In the genomic region with DNA sequence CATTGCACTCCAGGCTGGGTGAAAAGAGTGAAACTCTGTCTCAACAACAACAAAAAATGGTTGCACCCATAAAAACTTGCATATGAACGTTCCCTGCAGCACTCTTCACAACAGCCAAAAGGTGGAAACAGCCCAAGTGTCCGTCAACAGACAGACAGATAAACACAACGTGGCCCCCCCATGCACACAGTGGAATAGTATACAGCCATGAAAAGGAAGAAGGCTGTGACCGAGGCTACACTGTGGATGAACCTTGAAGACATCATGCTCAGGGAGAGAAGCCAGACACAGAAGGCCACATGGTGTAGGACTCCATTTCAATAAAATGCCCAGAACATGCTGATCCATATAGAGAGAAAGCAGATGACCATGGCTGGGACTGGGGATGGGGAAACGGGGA, we compare ENCODE assay signal across 16 cellular contexts. TPM values are rescaled to one million over a fixed set of nuclear protein-coding genes. Genes with fewer than 3 reads are reported as not detected.
DNase-seq lines count a peak whose midpoint lies in the region; TF ChIP-seq lines count a peak whose summit lies in the region.
"Had no signal": no experiment of that assay in that cellular context is flagged by ENCODE, and none has a peak within 500 bp of the region (broad histone marks: within the 10 kb centered on the region; RNA-seq: fewer than 3 reads in every experiment).

No MANE protein-coding gene starts in this region.

- 80 to 90% (median 83%) methylated on average over 5 of the region's 5 CpGs for WGBS in adrenal gland, 4 donors

- intact Hi-C loops in left ventricle myocardium inferior (cut with micrococcal nuclease) (no loop called here), cardiac septum (cut with DNase I) (no loop called here), adrenal gland (cut with DNase I) (no loop called here)

- H3K27me3 ChIP-seq in left ventricle myocardium inferior (ENCODE audit: low read depth) (peaks cover 32% of the 10 kb centered on the region), adrenal gland (no peaks in the 10 kb centered on the region)
- H3K27me3 ChIP-seq: body of pancreas had no signal

- TF ChIP-seq POLR2A in adrenal gland (IDR thresholded peaks at IDR 0.05): no peak

- H3K27ac ChIP-seq in left ventricle myocardium inferior (replicated peaks) (peak overlapping the region; percentile 91), adrenal gland (peak overlapping the region in 3 of 5 donors; percentile 26 to 76 (median 60))

- DNase-seq in left ventricle myocardium inferior (no peak), cardiac septum (ENCODE audit: low spot score) (no peak), adrenal gland (peak in 1 of 7 donors; percentile 48), mesenteric fat pad (ENCODE audit: low spot score) (peak; percentile 30), ureter (ENCODE audit: low spot score) (peak; percentile 15), NCI-H1436 treated with DMSO at 0.1 percent for 48 hours (lab: John Stamatoyannopoulos, UW) (no peak), SKM-1 (lab: John Stamatoyannopoulos, UW; ENCODE audit: unreplicated experiment) (no peak), A172 (ENCODE audit: low spot score) (no peak)
- DNase-seq: AML-193, body of pancreas, DMS53, HCEC 1CT, midbrain, NCI-H1417 treated with DMSO at 0.1 percent for 48 hours, NCI-H510A had no signal

- no peak for TF ChIP-seq CTCF in left ventricle myocardium inferior (IDR thresholded peaks at IDR 0.05; ENCODE audit: borderline replicate concordance)
- TF ChIP-seq CTCF in adrenal gland (IDR thresholded peaks at IDR 0.05): no peak

- H3K9me3 ChIP-seq in left ventricle myocardium inferior (replicated peaks) (peaks cover 5% of the 10 kb centered on the region), adrenal gland (replicated peaks in 1 of 3) (no peaks in the 10 kb centered on the region)
- H3K9me3 ChIP-seq: body of pancreas had no signal

- peaks cover 30% of the 10 kb centered on the region for H3K4me1 ChIP-seq in left ventricle myocardium inferior
- H3K4me1 ChIP-seq in adrenal gland (replicated peaks in 1 of 2): no peaks in the 10 kb centered on the region
- H3K4me1 ChIP-seq: body of pancreas had no signal

- H3K36me3 ChIP-seq in left ventricle myocardium inferior (no peaks in the 10 kb centered on the region), adrenal gland (replicated peaks in 1 of 2) (no peaks in the 10 kb centered on the region)

- H3K4me3 ChIP-seq in left ventricle myocardium inferior (no peak overlapping the region), adrenal gland (no peak overlapping the region)
- H3K4me3 ChIP-seq: body of pancreas had no signal

RNA-seq across cellular contexts. Expression of gene ASMTL, which starts 33.5 kb away (rescaled TPM):
- 36.5 TPM for total RNA-seq in left ventricle myocardium inferior
- total RNA-seq in cardiac septum: 26.8 TPM
- 10 to 100 TPM; 24.5 to 35.5 (median 31.1) TPM for total RNA-seq in adrenal gland
- 10 to 100 TPM; 15.9 to 31.3 (median 29.1) TPM for polyA plus RNA-seq in adrenal gland
- total RNA-seq in mesenteric fat pad: 20.8 TPM
- 32.5 TPM for total RNA-seq in ureter
- total RNA-seq in A172 (2014; rRNA removed; shearing (Covaris generic)): 3.3 and 4.2 TPM in 2 replicates

RNA-seq across cellular contexts. Expression of gene P2RY8, which starts 50.8 kb away (rescaled TPM):
- 1.9 TPM for total RNA-seq in left ventricle myocardium inferior
- 1.5 TPM for total RNA-seq in cardiac septum
- 10 to 100 TPM in 3 of 8 donors, 1 to 10 TPM in 5; 2.0 to 12.0 (median 7.1) TPM for total RNA-seq in adrenal gland
- 10 to 100 TPM in 1 of 3 donors, 1 to 10 TPM in 2; 1.9 to 13.4 (median 4.0) TPM for polyA plus RNA-seq in adrenal gland
- total RNA-seq in mesenteric fat pad: 2.5 TPM
- 3.4 TPM for total RNA-seq in ureter
- total RNA-seq in A172 (2014; rRNA removed; shearing (Covaris generic)): not detected in 2 replicates
- total RNA-seq: temporal lobe had no signal

Comparison
In these comparisons a context has a peak if more than half of its experiments do, and no peak if none do; other contexts are left out.
1. DNase-seq: peak in mesenteric fat pad (single experiment) and ureter (single experiment); none in left ventricle myocardium inferior (single experiment), cardiac septum (single experiment), NCI-H1436 treated with DMSO at 0.1 percent for 48 hours (single experiment), SKM-1 (single experiment) and A172 (single experiment).